In genomic region chr21:42225571-42226155, GRCh38 we compare ENCODE assay signal across 1 cellular context.
TF ChIP-seq lines count a peak whose summit lies in the region.

No MANE protein-coding gene starts in this region.

TF ChIP-seq in GM23338, 12 proteins besides CTCF, POLR2A, EP300 and RAD21:
- TF ChIP-seq NANOG (IDR thresholded peaks at IDR 0.05; ENCODE audit: borderline replicate concordance) = no peak
- TF ChIP-seq POLR2AphosphoS5 (IDR thresholded peaks at IDR 0.05; ENCODE audit: low read depth) = no peak
- TF ChIP-seq CREB1 (CRISPR knock-in tag; IDR thresholded peaks at IDR 0.05; ENCODE audit: low read depth) = no peak
- no peak for TF ChIP-seq ZNF331 (CRISPR knock-in tag; IDR thresholded peaks at IDR 0.05; ENCODE audit: low read depth)
- TF ChIP-seq ZNF462 (CRISPR knock-in tag; IDR thresholded peaks at IDR 0.05) = no peak
- no peak for TF ChIP-seq ETS1 (IDR thresholded peaks at IDR 0.05)
- TF ChIP-seq STAT1 (IDR thresholded peaks at IDR 0.05; ENCODE audit: unreplicated experiment) = no peak
- no peak for TF ChIP-seq EZH2phosphoT487 (IDR thresholded peaks at IDR 0.05; ENCODE audit: unreplicated experiment)
- TF ChIP-seq EZH2 (IDR thresholded peaks at IDR 0.05; ENCODE audit: low read depth, unreplicated experiment) = no peak
- no peak for TF ChIP-seq ZNF114 (CRISPR knock-in tag; IDR thresholded peaks at IDR 0.05)
- TF ChIP-seq, protein P1, sequence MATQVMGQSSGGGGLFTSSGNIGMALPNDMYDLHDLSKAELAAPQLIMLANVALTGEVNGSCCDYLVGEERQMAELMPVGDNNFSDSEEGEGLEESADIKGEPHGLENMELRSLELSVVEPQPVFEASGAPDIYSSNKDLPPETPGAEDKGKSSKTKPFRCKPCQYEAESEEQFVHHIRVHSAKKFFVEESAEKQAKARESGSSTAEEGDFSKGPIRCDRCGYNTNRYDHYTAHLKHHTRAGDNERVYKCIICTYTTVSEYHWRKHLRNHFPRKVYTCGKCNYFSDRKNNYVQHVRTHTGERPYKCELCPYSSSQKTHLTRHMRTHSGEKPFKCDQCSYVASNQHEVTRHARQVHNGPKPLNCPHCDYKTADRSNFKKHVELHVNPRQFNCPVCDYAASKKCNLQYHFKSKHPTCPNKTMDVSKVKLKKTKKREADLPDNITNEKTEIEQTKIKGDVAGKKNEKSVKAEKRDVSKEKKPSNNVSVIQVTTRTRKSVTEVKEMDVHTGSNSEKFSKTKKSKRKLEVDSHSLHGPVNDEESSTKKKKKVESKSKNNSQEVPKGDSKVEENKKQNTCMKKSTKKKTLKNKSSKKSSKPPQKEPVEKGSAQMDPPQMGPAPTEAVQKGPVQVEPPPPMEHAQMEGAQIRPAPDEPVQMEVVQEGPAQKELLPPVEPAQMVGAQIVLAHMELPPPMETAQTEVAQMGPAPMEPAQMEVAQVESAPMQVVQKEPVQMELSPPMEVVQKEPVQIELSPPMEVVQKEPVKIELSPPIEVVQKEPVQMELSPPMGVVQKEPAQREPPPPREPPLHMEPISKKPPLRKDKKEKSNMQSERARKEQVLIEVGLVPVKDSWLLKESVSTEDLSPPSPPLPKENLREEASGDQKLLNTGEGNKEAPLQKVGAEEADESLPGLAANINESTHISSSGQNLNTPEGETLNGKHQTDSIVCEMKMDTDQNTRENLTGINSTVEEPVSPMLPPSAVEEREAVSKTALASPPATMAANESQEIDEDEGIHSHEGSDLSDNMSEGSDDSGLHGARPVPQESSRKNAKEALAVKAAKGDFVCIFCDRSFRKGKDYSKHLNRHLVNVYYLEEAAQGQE (IDR thresholded peaks at IDR 0.05; ENCODE audit: unreplicated experiment) = no peak
- no peak for TF ChIP-seq JUNB (IDR thresholded peaks at IDR 0.05; ENCODE audit: unreplicated experiment)
